In genomic region chr10:121519411-121519810, GRCh38 we compare ENCODE assay signal across 27 cellular contexts.
A peak's percentile ranks its signal among the peaks of the same experiment; 100 is the strongest.
DNase-seq lines count a peak whose midpoint lies in the region; FAIRE-seq and TF ChIP-seq lines count a peak whose summit lies in the region.
"Had no signal": no experiment of that assay in that cellular context is flagged by ENCODE, and none has a peak within 500 bp of the region (broad histone marks: within the 10 kb centered on the region; RNA-seq: fewer than 3 reads in every experiment).

No MANE protein-coding gene starts in this region.

- DNase-seq in superior temporal gyrus (ENCODE audit: extremely low spot score) (peak; percentile 77), H54 (ENCODE audit: insufficient read length, low spot score) (no peak), MG63 (no peak), activated gamma-delta T cell treated with Interleukin-2 at 50 U/mL for 16 hours (no peak), NCI-H1048 (lab: John Stamatoyannopoulos, UW) (no peak)
- DNase-seq: 8988T; ACHN; CD4-positive, alpha-beta memory T cell; DMS 273 treated with DMSO at 0.1 percent for 48 hours; DMS79; EL; GDM1; NCI-H1092 treated with DMSO at 0.1 percent for 48 hours; NCI-H1436 treated with DMSO at 0.1 percent for 48 hours; NCI-H187 treated with DMSO at 0.1 percent for 48 hours; NCI-H2107; NCI-H446; NCI-H524 treated with DMSO at 0.1 percent for 48 hours; NCI-H774; NK-92 treated with Interleukin-12 subunit alpha and Interleukin-12 subunit beta, amount 100 ng/mL, for 24 hours; PC-3; SK-N-SH had no signal

- TF ChIP-seq POLR2A in H54 (IDR thresholded peaks at IDR 0.05; ENCODE audit: low read depth, low read length): no peak

- H3K27ac ChIP-seq in BLaER1 treated with 17β-estradiol and CSF1 and Interleukin-3, amounts not matched to agents 10 nM and 100 nM: no peak overlapping the region
- peak overlapping the region; percentile 89 for H3K27ac ChIP-seq in cingulate gyrus (ENCODE audit: low read depth, low read length)
- H3K27ac ChIP-seq in muscle layer of colon (ENCODE audit: low read depth, low read length): peak overlapping the region; percentile 9

- FAIRE-seq in H54 (lab: Jason Lieb, UNC): no peak
- FAIRE-seq: GM12878, H1 had no signal

- no peak overlapping the region for H3K9ac ChIP-seq in BLaER1 treated with 17β-estradiol and CSF1 and Interleukin-3, amounts not matched to agents 10 nM and 100 nM
- H3K9ac ChIP-seq in muscle layer of colon (ENCODE audit: low read length): no peak overlapping the region
- H3K9ac ChIP-seq: SK-N-SH had no signal

- H3K27me3 ChIP-seq in BLaER1 treated with 17β-estradiol and CSF1 and Interleukin-3, amounts not matched to agents 10 nM and 100 nM: no peaks in the 10 kb centered on the region
- H3K27me3 ChIP-seq in muscle layer of colon (ENCODE audit: control insufficient read depth in 1 of 2, insufficient read depth in 2 of 2, low read length in 2 of 2) (no peaks in the 10 kb centered on the region), MG63 (no peaks in the 10 kb centered on the region)

- no peaks in the 10 kb centered on the region for H4K20me1 ChIP-seq in BLaER1 treated with 17β-estradiol and CSF1 and Interleukin-3, amounts not matched to agents 10 nM and 100 nM

- H3K4me1 ChIP-seq in BLaER1 treated with 17β-estradiol and CSF1 and Interleukin-3, amounts not matched to agents 10 nM and 100 nM: peaks cover 10 to 81% (median 58%) of the 10 kb centered on the region in 10 experiments; a peak in 17 of 20 replicates
- H3K4me1 ChIP-seq in muscle layer of colon (ENCODE audit: insufficient read depth, low read length): peaks cover 42% of the 10 kb centered on the region

- peak overlapping the region in 7 of 11 experiments; percentile 8 to 42 (median 25); a peak in 9 of 22 replicates for H3K4me2 ChIP-seq in BLaER1 treated with 17β-estradiol and CSF1 and Interleukin-3, amounts not matched to agents 10 nM and 100 nM
- H3K4me2 ChIP-seq: SK-N-SH had no signal

- H3K9me3 ChIP-seq in BLaER1 treated with 17β-estradiol and CSF1 and Interleukin-3, amounts not matched to agents 10 nM and 100 nM (replicated peaks in 1 of 11): peaks cover 0 to 5% (median 0%) of the 10 kb centered on the region in 11 experiments; a peak in 4 of 22 replicates
- H3K9me3 ChIP-seq in muscle layer of colon (ENCODE audit: low read length): no peaks in the 10 kb centered on the region
- H3K9me3 ChIP-seq in MG63: no peaks in the 10 kb centered on the region
- H3K9me3 ChIP-seq: SK-N-SH had no signal

- no peak overlapping the region for H3K4me3 ChIP-seq in BLaER1 treated with 17β-estradiol and CSF1 and Interleukin-3, amounts not matched to agents 10 nM and 100 nM
- H3K4me3 ChIP-seq in muscle layer of colon (ENCODE audit: low read depth in 1 of 2, low read length in 2 of 2) (no peak overlapping the region), MG63 (no peak overlapping the region)
- H3K4me3 ChIP-seq: GM12878 had no signal

- H3K36me3 ChIP-seq in BLaER1 treated with 17β-estradiol and CSF1 and Interleukin-3, amounts not matched to agents 10 nM and 100 nM: no peaks in the 10 kb centered on the region
- H3K36me3 ChIP-seq in muscle layer of colon (ENCODE audit: insufficient read depth, low read length) (peaks cover 4% of the 10 kb centered on the region), MG63 (no peaks in the 10 kb centered on the region)

Comparison
In these comparisons a context has a peak if more than half of its experiments do, and no peak if none do; other contexts are left out.
1. H3K27ac ChIP-seq: peak in cingulate gyrus (single experiment) and muscle layer of colon (single experiment); none in BLaER1 treated with 17β-estradiol and CSF1 and Interleukin-3, amounts not matched to agents 10 nM and 100 nM (0 of 11).